2 cellular contexts compared by ENCODE assay signal in genomic region chr11:124644426-124645280, GRCh38.
TF ChIP-seq lines count a peak whose summit lies in the region.

No MANE protein-coding gene starts in this region.

TF ChIP-seq in SK-N-SH treated with all-trans-retinoic acid at 6 μM for 48 hours, 23 proteins besides CTCF, POLR2A, EP300 and RAD21:
- TF ChIP-seq TCF4 (CRISPR knock-in tag; IDR thresholded peaks at IDR 0.05; ENCODE audit: borderline replicate concordance) (0 out of 2 replicates have a peak, but pooled peaks have one; percentile 19), CSDC2 (CRISPR knock-in tag; IDR thresholded peaks at IDR 0.05) (no peak), GLIS3 (CRISPR knock-in tag; IDR thresholded peaks at IDR 0.05) (no peak)

TF ChIP-seq in HepG2, 621 proteins besides CTCF, POLR2A, EP300 and RAD21:
- TF ChIP-seq ZBTB46 (CRISPR knock-in tag; IDR thresholded peaks at IDR 0.05; ENCODE audit: borderline replicate concordance) (no peak), STAG1 (CRISPR knock-in tag; IDR thresholded peaks at IDR 0.05) (peak; percentile 82), SALL1 (CRISPR knock-in tag; IDR thresholded peaks at IDR 0.05) (0 out of 2 replicates have a peak, but pooled peaks have one; percentile 15), GABPB1 (CRISPR knock-in tag; IDR thresholded peaks at IDR 0.05) (peak; percentile 12; the same call in 1 of the 2 replicates), HMGXB4 (CRISPR knock-in tag; IDR thresholded peaks at IDR 0.05; ENCODE audit: borderline replicate concordance in 1 of 2, low read depth in 1 of 2) (peak; percentile 57 to 60), KAT8 (CRISPR knock-in tag; IDR thresholded peaks at IDR 0.05) (peak; percentile 33; the same call in 1 of the 2 replicates), ZNF430 (CRISPR knock-in tag; IDR thresholded peaks at IDR 0.05) (no peak), MNT (IDR thresholded peaks at IDR 0.05) (peak; percentile 48; the same call in 1 of the 2 replicates), ZNF674 (CRISPR knock-in tag; IDR thresholded peaks at IDR 0.05; ENCODE audit: low read depth) (no peak), TEAD3 (CRISPR knock-in tag; optimal IDR thresholded peaks at IDR 0.05; ENCODE audit: borderline replicate concordance) (peak; percentile 59), AFF4 (CRISPR knock-in tag; IDR thresholded peaks at IDR 0.05) (0 out of 2 replicates have a peak, but pooled peaks have one; percentile 49), ARID3A (IDR thresholded peaks at IDR 0.05; ENCODE audit: low read depth, low read length) (peak; percentile 76), KDM2A (CRISPR knock-in tag; IDR thresholded peaks at IDR 0.05; ENCODE audit: borderline replicate concordance, low read depth) (peak; percentile 36; the same call in 1 of the 2 replicates), YY1 (IDR thresholded peaks at IDR 0.05; ENCODE audit: insufficient read depth, insufficient replicate concordance, low read depth, low read length) (peak; percentile 16), SMC3 (IDR thresholded peaks at IDR 0.05; ENCODE audit: low read length) (peak; percentile 71), MXI1 (IDR thresholded peaks at IDR 0.05; ENCODE audit: borderline replicate concordance, low read depth, low read length) (peak; percentile 13; the same call in 1 of the 3 replicates), ZNF253 (CRISPR knock-in tag; IDR thresholded peaks at IDR 0.05; ENCODE audit: borderline replicate concordance) (no peak), GATAD2A (CRISPR knock-in tag; IDR thresholded peaks at IDR 0.05) (no peak), MAZ (IDR thresholded peaks at IDR 0.05; ENCODE audit: borderline replicate concordance, low read depth, low read length) (0 out of 2 replicates have a peak, but pooled peaks have one; percentile 26), MAZ (CRISPR knock-in tag; IDR thresholded peaks at IDR 0.05; ENCODE audit: low read depth) (no peak), HBP1 (CRISPR knock-in tag; IDR thresholded peaks at IDR 0.05; ENCODE audit: low read depth) (0 out of 2 replicates have a peak, but pooled peaks have one; percentile 34)
TF ChIP-seq in HepG2: peak in this region for 15.
